Comparison of ENCODE assay signal across 11 cellular contexts in the genomic region with DNA sequence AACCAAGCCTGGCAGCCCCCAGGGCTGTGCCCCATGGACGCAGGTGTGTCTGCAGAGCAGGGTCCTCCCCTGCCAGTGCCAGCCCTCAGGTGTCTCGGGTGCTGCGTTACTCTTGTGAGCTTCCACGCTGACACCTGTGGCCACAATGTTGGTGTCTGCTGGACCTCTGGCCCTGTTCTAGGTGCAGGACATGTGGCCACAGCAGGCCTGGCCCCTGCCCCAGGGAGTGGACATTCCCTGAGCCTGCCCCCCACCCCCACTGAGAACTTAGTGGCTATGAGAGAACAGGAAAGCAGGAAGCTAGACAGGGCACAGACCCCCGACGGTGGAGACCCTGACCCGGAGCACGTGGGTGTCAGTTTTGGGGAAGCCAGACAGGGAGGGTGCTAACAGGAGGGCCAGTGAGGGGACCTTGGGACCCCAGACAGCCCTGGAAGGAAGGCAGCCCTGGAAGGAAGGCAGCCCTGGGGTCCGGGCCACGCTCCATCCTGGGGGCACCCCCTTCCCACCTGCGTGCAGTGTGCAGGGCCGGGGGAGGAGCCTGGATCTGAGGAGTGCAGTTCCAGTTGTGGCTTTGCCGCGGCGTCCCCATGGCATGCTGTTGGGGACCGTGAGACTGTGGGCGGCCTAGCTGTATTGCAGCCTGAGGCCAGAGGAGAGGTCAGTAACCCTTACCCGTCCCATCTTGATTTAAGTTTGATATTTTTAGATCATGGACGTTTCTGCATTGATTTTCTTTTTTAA. TPM values are rescaled to one million over a fixed set of nuclear protein-coding genes. Genes with fewer than 3 reads are reported as not detected.
A peak's percentile ranks its signal among the peaks of the same experiment; 100 is the strongest.
DNase-seq lines count a peak whose midpoint lies in the region; ATAC-seq, FAIRE-seq and TF ChIP-seq lines count a peak whose summit lies in the region.
"Had no signal": no experiment of that assay in that cellular context is flagged by ENCODE, and none has a peak within 500 bp of the region (broad histone marks: within the 10 kb centered on the region; RNA-seq: fewer than 3 reads in every experiment).

No MANE protein-coding gene starts in this region.

- DNase-seq in IMR-90 (no peak), bronchial epithelial cell (ENCODE audit: low read depth) (no peak), NCI-H1092 (lab: John Stamatoyannopoulos, UW) (no peak), NCI-H345 treated with DMSO at 0.1 percent for 48 hours (lab: John Stamatoyannopoulos, UW; ENCODE audit: unreplicated experiment) (no peak), DMS153 (lab: John Stamatoyannopoulos, UW) (no peak), ureter (ENCODE audit: low spot score) (no peak)
- DNase-seq: NCI-H1092 treated with DMSO at 0.1 percent for 48 hours; stimulated activated CD8-positive, alpha-beta memory T cell treated with anti-CD3 and anti-CD28 coated beads, Interleukin-4, amount 100 ng/mL, for 48 hours had no signal

- peak overlapping the region; percentile 15; the same call in 1 of the 2 replicates for H3K4ac ChIP-seq in IMR-90 (ENCODE audit: low read depth, low read length)

- no peak overlapping the region for H4K5ac ChIP-seq in IMR-90 (ENCODE audit: low read depth, low read length)

- H3K9me1 ChIP-seq in IMR-90 (ENCODE audit: insufficient read depth, low read length), result peaks cover 5% of the 10 kb centered on the region; the same call in 1 of the 2 replicates

- in situ Hi-C loops in IMR-90 (cut with MboI; ENCODE audit: low sequenced_read_pairs), result no loop called here

- intact Hi-C loops in IMR-90 (cut with micrococcal nuclease), result no loop called here

- TF ChIP-seq RAD21 in IMR-90 (IDR thresholded peaks at IDR 0.05; ENCODE audit: low read length), result no peak

- H2BK20ac ChIP-seq in IMR-90 (ENCODE audit: low read depth, low read length), result no peak overlapping the region

- no peak overlapping the region for H2BK15ac ChIP-seq in IMR-90 (ENCODE audit: low read depth, low read length)

- TF ChIP-seq POLR2A in IMR-90 (IDR thresholded peaks at IDR 0.05; ENCODE audit: low read depth, low read length), result no peak

- H3K56ac ChIP-seq in IMR-90 (ENCODE audit: extremely low read depth, insufficient read depth, low read length), result no peak overlapping the region

- peak; percentile 92 for FAIRE-seq in bronchial epithelial cell (lab: Jason Lieb, UNC)
- FAIRE-seq: GM12878 had no signal

- H4K8ac ChIP-seq in IMR-90 (ENCODE audit: low read depth in 2 of 2, low read length in 2 of 2), result 0 out of 4 replicates have a peak overlapping the region, but pooled peaks of 1 of the 2 experiments have one; percentile 3

- peaks cover 69% of the 10 kb centered on the region for H3K36me3 ChIP-seq in IMR-90 (ENCODE audit: control insufficient read depth, insufficient read depth, low read length)
- peaks cover 49% of the 10 kb centered on the region for H3K36me3 ChIP-seq in bronchial epithelial cell (ENCODE audit: control insufficient read depth, insufficient read depth, low read length)
- peaks cover 33 to 35% of the 10 kb centered on the region in 2 donors for H3K36me3 ChIP-seq in mucosa of rectum (ENCODE audit: control insufficient read depth in 2 of 2, insufficient read depth in 2 of 2, low read length in 2 of 2)

- H3K4me3 ChIP-seq in IMR-90 (ENCODE audit: insufficient read depth, low read depth, low read length), result no peak overlapping the region
- no peak overlapping the region for H3K4me3 ChIP-seq in bronchial epithelial cell (ENCODE audit: low read depth, low read length)
- no peak overlapping the region for H3K4me3 ChIP-seq in mucosa of rectum (ENCODE audit: low read length in 2 of 2)
- H3K4me3 ChIP-seq: GM12878 had no signal

- H2BK5ac ChIP-seq in IMR-90 (ENCODE audit: low read depth, low read length, poor library complexity, severe bottlenecking), result no peak overlapping the region

- no peak overlapping the region for H3K23ac ChIP-seq in IMR-90 (ENCODE audit: low read depth, low read length)

- no peak overlapping the region for H3K9ac ChIP-seq in IMR-90 (ENCODE audit: low read depth, low read length)
- H3K9ac ChIP-seq in mucosa of rectum (ENCODE audit: low read depth in 1 of 2, low read length in 2 of 2), result peak overlapping the region; percentile 9 to 22

- no peak overlapping the region for H2BK120ac ChIP-seq in IMR-90 (ENCODE audit: low read depth, low read length)

- TF ChIP-seq CTCF in IMR-90 (conservative IDR thresholded peaks at IDR 0.05; ENCODE audit: low read depth, low read length) (no peak), bronchial epithelial cell (IDR thresholded peaks at IDR 0.05; ENCODE audit: insufficient read depth, low read length, severe bottlenecking) (no peak)

- no peak overlapping the region for H3K18ac ChIP-seq in IMR-90 (ENCODE audit: low read depth, low read length)

- POLR2A ChIA-PET in IMR-90 (lab: Charles Lee; ENCODE audit: unreplicated experiment), result no interaction called here

- H3K14ac ChIP-seq in IMR-90 (replicated peaks; ENCODE audit: low read depth, low read length), result no peak overlapping the region

- H3K4me2 ChIP-seq in IMR-90 (ENCODE audit: low read depth, low read length), result no peak overlapping the region

- no TSS peak for BruUV-seq in IMR-90 (replicated peaks; lab: Mats Ljungman, UMichigan)

- peaks cover 55% of the 10 kb centered on the region for H4K20me1 ChIP-seq in IMR-90 (ENCODE audit: insufficient read depth, low read length)

- peak overlapping the region; percentile 38; the same call in 1 of the 2 replicates for H4K91ac ChIP-seq in IMR-90 (ENCODE audit: insufficient read depth, low read depth, low read length)

- no peak for ATAC-seq in IMR-90 (ENCODE audit: low read depth)
- ATAC-seq: GM12878 had no signal

- H2AK9ac ChIP-seq in IMR-90 (replicated peaks; ENCODE audit: low read depth, low read length, poor library complexity), result peak overlapping the region; percentile 83

- peak overlapping the region; percentile 47; the same call in 1 of the 2 replicates for H3K27ac ChIP-seq in IMR-90 (ENCODE audit: insufficient read depth, low read length)
- H3K27ac ChIP-seq in mucosa of rectum (ENCODE audit: low read depth in 2 of 2, low read length in 2 of 2), result peak overlapping the region; percentile 66 to 75
- H3K27ac ChIP-seq in temporal lobe (ENCODE audit: low read depth, low read length), result peak overlapping the region; percentile 81

- H2AK5ac ChIP-seq in IMR-90 (ENCODE audit: low read depth, low read length), result peak overlapping the region; percentile 8; the same call in 1 of the 2 replicates

- H3K79me1 ChIP-seq in IMR-90 (ENCODE audit: low read depth in 1 of 2, low read length in 2 of 2), result peaks cover 28 to 82% of the 10 kb centered on the region in 2 experiments

- H3K9me3 ChIP-seq in IMR-90 (ENCODE audit: control insufficient read depth, insufficient read depth, low read length) (no peaks in the 10 kb centered on the region), mucosa of rectum (ENCODE audit: control insufficient read depth in 2 of 2, low read length in 2 of 2) (no peaks in the 10 kb centered on the region)

- H3K4me1 ChIP-seq in IMR-90 (ENCODE audit: control insufficient read depth, insufficient read depth, low read length) (peaks cover 40% of the 10 kb centered on the region), mucosa of rectum (ENCODE audit: control insufficient read depth in 2 of 2, insufficient read depth in 2 of 2, low read length in 2 of 2) (peaks cover 44% of the 10 kb centered on the region in 2 donors)

- WGBS in IMR-90 (ENCODE audit: extremely low coverage in 2 of 2, insufficient read length in 1 of 2), 2 experiments, result 94% methylated on average over 4 of the region's 19 CpGs; no CpG with 5 or more reads in 1 of the 2 experiments

- CTCF ChIA-PET in IMR-90 (lab: Yijun Ruan, JAX), result no interaction called here

- peak overlapping the region; percentile 63 for H2AFZ ChIP-seq in IMR-90 (replicated peaks; ENCODE audit: low read length, poor library complexity)

- dilution Hi-C loops in IMR-90 (cut with HindIII; ENCODE audit: low sequenced_read_pairs, unreplicated experiment), result no loop called here

- no peaks in the 10 kb centered on the region for H3K27me3 ChIP-seq in IMR-90 (ENCODE audit: control insufficient read depth, insufficient read depth, low read length)
- H3K27me3 ChIP-seq in bronchial epithelial cell (ENCODE audit: control insufficient read depth, insufficient read depth, low read length), result no peaks in the 10 kb centered on the region
- H3K27me3 ChIP-seq in mucosa of rectum (ENCODE audit: control insufficient read depth in 2 of 2, insufficient read depth in 2 of 2, low read length in 2 of 2), result no peaks in the 10 kb centered on the region

TF ChIP-seq in IMR-90, 13 proteins besides CTCF, POLR2A, EP300 and RAD21:
- TF ChIP-seq SMC3 (IDR thresholded peaks at IDR 0.05; ENCODE audit: low read depth, low read length) (no peak), FOS (IDR thresholded peaks at IDR 0.05; ENCODE audit: low read depth, low read length) (no peak), NFE2L2 (IDR thresholded peaks at IDR 0.05; ENCODE audit: low read depth, low read length) (no peak)

RNA-seq across cellular contexts. Expression of a gene that starts 43.9 kb away (rescaled TPM):
- total RNA-seq in IMR-90 (2012; rRNA removed), result 6.1 and 7.0 TPM in 2 replicates
- polyA plus RNA-seq in IMR-90 (2012; rRNA removed), result 3.1 and 3.3 TPM in 2 replicates
- 3.2 and 3.3 TPM in 2 replicates for polyA plus RNA-seq in IMR-90 (2012; cell fraction: cytosol; rRNA removed)
- 3.0 and 5.9 TPM in 2 replicates for polyA plus RNA-seq in IMR-90 (2012; cell fraction: nucleus; rRNA removed; ENCODE audit: low replicate concordance)
- total RNA-seq in bronchial epithelial cell, result 7.6 and 10.5 TPM in 2 replicates
- 4.9 TPM for total RNA-seq in temporal lobe
- 29.1 TPM for total RNA-seq in ureter
